In genomic region chr17:45385331-45385997, GRCh38 we compare ENCODE assay signal across 8 cellular contexts. TPM values are rescaled to one million over a fixed set of nuclear protein-coding genes. Genes with fewer than 3 reads are reported as not detected.
DNase-seq lines count a peak whose midpoint lies in the region; ATAC-seq and TF ChIP-seq lines count a peak whose summit lies in the region.

No MANE protein-coding gene starts in this region.

- H3K27ac ChIP-seq in colonic mucosa (no peak overlapping the region), right lobe of liver (no peak overlapping the region)

- no peak for TF ChIP-seq POLR2A in right lobe of liver (IDR thresholded peaks at IDR 0.05)

- 11% methylated on average over 3 of the region's 13 CpGs for WGBS in right lobe of liver (ENCODE audit: insufficient coverage, low coverage, low lambda C conversion rate, missing lambda C conversion rate)

- no peak overlapping the region for H3K4me3 Mint-ChIP-seq in Calu3 (ENCODE audit: low read depth, unreplicated experiment)

- no peaks in the 10 kb centered on the region for H3K4me1 ChIP-seq in colonic mucosa
- H3K4me1 ChIP-seq in right lobe of liver, result peaks cover 0 to 10% (median 4%) of the 10 kb centered on the region in 4 donors

- no peak overlapping the region for H3K27ac Mint-ChIP-seq in Calu3 (ENCODE audit: unreplicated experiment)

- DNase-seq in Calu3, result peak; percentile 97
- DNase-seq in NCI-H69 (lab: John Stamatoyannopoulos, UW), result peak; percentile 87
- peak; percentile 90 to 94 for DNase-seq in activated CD4-positive, alpha-beta T cell treated with anti-CD3 and anti-CD28 coated beads, Interleukin-2, amount 50 U/mL, for 24 hours (ENCODE audit: low read depth in 1 of 2, low spot score in 1 of 2)
- DNase-seq in colonic mucosa, result peak; percentile 92
- peak; percentile 90 to 92 (median 90) for DNase-seq in right lobe of liver
- DNase-seq in stimulated activated CD4-positive, alpha-beta T cell treated with anti-CD3 and anti-CD28 coated beads, TNF-alpha, amount 100 ng/mL, for 4 hours (ENCODE audit: low read depth in 3 of 3), result peak; percentile 76 to 96 (median 87)

- no peaks in the 10 kb centered on the region for H3K9me3 ChIP-seq in colonic mucosa
- H3K9me3 ChIP-seq in right lobe of liver, result no peaks in the 10 kb centered on the region

- H3K36me3 Mint-ChIP-seq in Calu3 (ENCODE audit: insufficient read depth, unreplicated experiment), result peaks cover 8% of the 10 kb centered on the region

- CTCF ChIA-PET in Calu3 (lab: Charles Lee), result interaction anchor here (0.5 to 2.7 kb wide), 15 partner anchors 12 to 250 kb away, joined by 3 to 49 read pairs (median 5); partner anchors contain the start of genes ACBD4 and MAP3K14

- H3K27me3 Mint-ChIP-seq in Calu3 (ENCODE audit: unreplicated experiment), result peaks cover 22% of the 10 kb centered on the region

- TF ChIP-seq CTCF in Calu3 (IDR thresholded peaks at IDR 0.05; ENCODE audit: unreplicated experiment) (peak; percentile 100), colonic mucosa (IDR thresholded peaks at IDR 0.05) (peak; percentile 99), right lobe of liver (IDR thresholded peaks at IDR 0.05) (peak; percentile 96 to 98 (median 96))

- H3K36me3 ChIP-seq in colonic mucosa, result no peaks in the 10 kb centered on the region
- H3K36me3 ChIP-seq in right lobe of liver, result no peaks in the 10 kb centered on the region

- no TSS peak for BruUV-seq in Calu3 (replicated peaks; lab: Mats Ljungman, UMichigan)

- intact Hi-C loops in Calu3 (cut with micrococcal nuclease; ENCODE audit: unreplicated experiment) (loop anchor here (1.0 to 10.0 kb wide), 6 partner anchors 73 to 241 kb away; partner anchors contain the start of gene HEXIM1), colonic mucosa (cut with DNase I) (loop anchor here (1.0 to 2.0 kb wide), 2 partner anchors 108 to 165 kb away; partner anchors contain the start of gene FMNL1), right lobe of liver (cut with DNase I) (loop anchor here (5.0 to 10.0 kb wide), 3 partner anchors 61 to 161 kb away; partner anchors contain the start of gene FMNL1 (in 1 of the 2))

- H3K4me1 Mint-ChIP-seq in Calu3 (ENCODE audit: low read depth, unreplicated experiment), result peaks cover 35% of the 10 kb centered on the region

- H3K4me3 ChIP-seq in colonic mucosa (no peak overlapping the region), right lobe of liver (no peak overlapping the region)

- no peak overlapping the region for H3K9ac ChIP-seq in colonic mucosa (ENCODE audit: low read depth in 2 of 2, low read length in 2 of 2)

- H3K9me3 Mint-ChIP-seq in Calu3 (ENCODE audit: low read depth, unreplicated experiment), result no peaks in the 10 kb centered on the region

- H3K27me3 ChIP-seq in colonic mucosa, result no peaks in the 10 kb centered on the region
- no peaks in the 10 kb centered on the region for H3K27me3 ChIP-seq in right lobe of liver

- ATAC-seq in HG03159 (IDR thresholded peaks at IDR 0.05; ENCODE audit: unreplicated experiment) (peak; percentile 52), right lobe of liver (peak; percentile 95 to 98 (median 97)), GM19455 (IDR thresholded peaks at IDR 0.05; ENCODE audit: unreplicated experiment) (no peak)

RNA-seq across cellular contexts. Expression of gene ARHGAP27, which starts 47.2 kb away (rescaled TPM):
- total RNA-seq in Calu3 (2022) (104 and 125 TPM in 2 replicates), colonic mucosa (100 to 1,000 TPM; 107 to 165 TPM), right lobe of liver (1 to 10 TPM; 4.9 to 9.3 (median 6.8) TPM)

Comparison
In these comparisons a context has a peak if more than half of its experiments do, and no peak if none do; other contexts are left out.
1. RNA of gene ARHGAP27, which starts 47.2 kb away (total RNA-seq): 107 to 165 TPM in colonic mucosa and 104 to 125 TPM in Calu3; 4.9 to 9.3 TPM in right lobe of liver; every median in the first group is over 10 times any median in the second.
2. Peak in every context shown above with its lines, with median percentiles within 50 percentile points of each other: DNase-seq and CTCF ChIP-seq.